ENCODE assay signal across 8 cellular contexts in the genomic region with DNA sequence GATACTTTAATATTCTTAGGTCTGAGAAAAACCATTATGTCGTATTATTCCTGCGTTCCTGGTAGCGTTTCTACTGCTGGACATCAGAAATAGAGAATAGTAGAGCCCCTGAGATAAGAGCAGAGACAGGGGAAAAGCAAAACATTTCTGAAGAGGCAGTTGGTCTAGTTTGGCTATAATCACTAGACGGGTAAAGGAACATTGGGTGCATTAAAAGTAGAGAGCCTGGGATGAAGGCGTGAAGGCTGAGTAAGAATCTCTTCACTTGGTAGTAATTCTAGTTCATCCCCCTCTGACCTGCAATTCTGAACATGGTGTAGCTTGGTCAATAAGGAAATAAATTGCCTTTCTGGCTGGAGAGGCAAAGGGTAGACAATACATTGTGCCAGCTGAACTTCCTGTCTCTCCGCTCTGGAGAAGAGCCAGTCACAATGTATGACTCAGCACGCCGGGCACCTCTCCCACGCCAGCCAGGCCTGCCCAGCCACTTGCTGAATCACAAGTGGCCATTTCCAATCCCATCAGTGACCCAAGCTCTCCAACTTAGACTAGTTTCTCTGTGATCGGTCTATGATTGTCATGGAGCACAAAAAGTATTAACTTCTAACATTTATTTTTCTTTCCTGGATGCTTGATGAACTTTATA.
DNase-seq lines count a peak whose midpoint lies in the region; ATAC-seq and TF ChIP-seq lines count a peak whose summit lies in the region.

No MANE protein-coding gene starts in this region.

- H3K36me3 ChIP-seq in upper lobe of left lung, result no peaks in the 10 kb centered on the region

- ATAC-seq in upper lobe of left lung (ENCODE audit: low FRiP score in 2 of 2) (peak; percentile 80 to 93), HG03571 (IDR thresholded peaks at IDR 0.05; ENCODE audit: unreplicated experiment) (no peak), GM19351 (IDR thresholded peaks at IDR 0.05; ENCODE audit: unreplicated experiment) (no peak)

- peak in 1 of 4 donors; percentile 81 for TF ChIP-seq EP300 in upper lobe of left lung (IDR thresholded peaks at IDR 0.05)

- no peaks in the 10 kb centered on the region for H3K27me3 ChIP-seq in upper lobe of left lung

- no peak overlapping the region for H3K4me3 ChIP-seq in upper lobe of left lung

- no peaks in the 10 kb centered on the region for H3K9me3 ChIP-seq in upper lobe of left lung

- peak in 12 of 14 donors; percentile 2 to 80 (median 36) for DNase-seq in C1 segment of cervical spinal cord (lab: John Stamatoyannopoulos, UW)
- DNase-seq in MV-4-11 (lab: John Stamatoyannopoulos, UW), result peak; percentile 43
- peak; percentile 16 for DNase-seq in UCSD-AML1 (lab: John Stamatoyannopoulos, UW; ENCODE audit: unreplicated experiment)
- peak; percentile 2 to 8 for DNase-seq in hippocampal formation (lab: John Stamatoyannopoulos, UW)
- DNase-seq in upper lobe of left lung, result peak; percentile 66 to 85
- no peak for DNase-seq in immature natural killer cell

- H3K27ac ChIP-seq in upper lobe of left lung, result peak overlapping the region in 1 of 4 donors; percentile 32

- H3K27ac Mint-ChIP-seq in immature natural killer cell, result no peak overlapping the region

- peaks cover 0 to 10% (median 3%) of the 10 kb centered on the region in 4 donors for H3K4me1 ChIP-seq in upper lobe of left lung

- no peak for TF ChIP-seq CTCF in upper lobe of left lung (IDR thresholded peaks at IDR 0.05)

- H3K4me1 Mint-ChIP-seq in immature natural killer cell, result no peaks in the 10 kb centered on the region

- no peaks in the 10 kb centered on the region for H3K9me3 Mint-ChIP-seq in immature natural killer cell

- no peaks in the 10 kb centered on the region for H3K36me3 Mint-ChIP-seq in immature natural killer cell

- peaks cover 0 to 3% (median 0%) of the 10 kb centered on the region in 3 donors for H3K27me3 Mint-ChIP-seq in immature natural killer cell (ENCODE audit: low read depth in 3 of 3)

- WGBS in upper lobe of left lung, 2 donors, result 51 to 59% methylated on average over 9 to 10 of the region's 10 CpGs

- no peak for TF ChIP-seq POLR2A in upper lobe of left lung (IDR thresholded peaks at IDR 0.05)

- H3K4me3 Mint-ChIP-seq in immature natural killer cell, result no peak overlapping the region

Comparison
In these comparisons a context has a peak if more than half of its experiments do, and no peak if none do; other contexts are left out.
1. DNase-seq: peak in C1 segment of cervical spinal cord (12 of 14), MV-4-11 (single experiment), UCSD-AML1 (single experiment), hippocampal formation (2 of 2) and upper lobe of left lung (2 of 2); none in immature natural killer cell (0 of 3).
2. ATAC-seq: peak in upper lobe of left lung (2 of 2); none in HG03571 (single experiment) and GM19351 (single experiment).